In genomic region chr3:52110502-52110901, GRCh38 we compare ENCODE assay signal across 15 cellular contexts. TPM values are rescaled to one million over a fixed set of nuclear protein-coding genes. Genes with fewer than 3 reads are reported as not detected.
DNase-seq lines count a peak whose midpoint lies in the region; ATAC-seq and TF ChIP-seq lines count a peak whose summit lies in the region.
"Had no signal": no experiment of that assay in that cellular context is flagged by ENCODE, and none has a peak within 500 bp of the region (broad histone marks: within the 10 kb centered on the region; RNA-seq: fewer than 3 reads in every experiment).

No MANE protein-coding gene starts in this region.

- TF ChIP-seq RAD21 in IMR-90 (IDR thresholded peaks at IDR 0.05; ENCODE audit: low read length) = no peak

- dilution Hi-C loops in IMR-90 (cut with HindIII; ENCODE audit: low sequenced_read_pairs, unreplicated experiment) = no loop called here

- DNase-seq in IMR-90 (no peak), lower lobe of right lung (peak; percentile 15), spleen (peak; percentile 12), ascending aorta (ENCODE audit: low spot score in 2 of 2) (no peak), coronary artery (ENCODE audit: low spot score) (no peak), ACHN (no peak)
- DNase-seq: Calu3; CD8-positive, alpha-beta T cell; DMS153; NCI-H1694 treated with DMSO at 0.1 percent for 48 hours; NCI-H2081 treated with DMSO at 0.1 percent for 48 hours; NCI-H446 treated with DMSO at 0.1 percent for 48 hours; NCI-H526 treated with DMSO at 0.1 percent for 48 hours; OCI-M1 had no signal

- H2AFZ ChIP-seq in IMR-90 (replicated peaks; ENCODE audit: low read length, poor library complexity) = no peak overlapping the region

- no peak overlapping the region for H2BK20ac ChIP-seq in IMR-90 (ENCODE audit: low read depth, low read length)

- no peak overlapping the region for H2BK5ac ChIP-seq in IMR-90 (ENCODE audit: low read depth, low read length, poor library complexity, severe bottlenecking)

- no peak overlapping the region for H3K4me3 ChIP-seq in BLaER1 treated with 17β-estradiol and CSF1 and Interleukin-3, amounts not matched to agents 10 nM and 100 nM
- H3K4me3 ChIP-seq in IMR-90 (ENCODE audit: insufficient read depth, low read depth, low read length) (no peak overlapping the region), lower lobe of right lung (no peak overlapping the region), spleen (no peak overlapping the region), ascending aorta (no peak overlapping the region), coronary artery (no peak overlapping the region)

- H3K4me2 ChIP-seq in BLaER1 treated with 17β-estradiol and CSF1 and Interleukin-3, amounts not matched to agents 10 nM and 100 nM = peak overlapping the region; percentile 71 to 93 (median 88)
- H3K4me2 ChIP-seq in IMR-90 (ENCODE audit: low read depth, low read length) = no peak overlapping the region

- H3K14ac ChIP-seq in IMR-90 (replicated peaks; ENCODE audit: low read depth, low read length) = no peak overlapping the region

- no peak overlapping the region for H2AK5ac ChIP-seq in IMR-90 (ENCODE audit: low read depth, low read length)

- H4K20me1 ChIP-seq in BLaER1 treated with 17β-estradiol and CSF1 and Interleukin-3, amounts not matched to agents 10 nM and 100 nM = peaks cover 0 to 4% (median 0%) of the 10 kb centered on the region in 11 experiments; a peak in 2 of 22 replicates
- no peaks in the 10 kb centered on the region for H4K20me1 ChIP-seq in IMR-90 (ENCODE audit: insufficient read depth, low read length)

- TF ChIP-seq CTCF in IMR-90 (conservative IDR thresholded peaks at IDR 0.05; ENCODE audit: low read depth, low read length) (no peak), lower lobe of right lung (IDR thresholded peaks at IDR 0.05) (no peak), spleen (IDR thresholded peaks at IDR 0.05 in 8 of 11, conservative IDR thresholded peaks at IDR 0.05 in 3 of 11) (no peak), ascending aorta (IDR thresholded peaks at IDR 0.05) (no peak), coronary artery (IDR thresholded peaks at IDR 0.05) (no peak)

- H2BK120ac ChIP-seq in IMR-90 (ENCODE audit: low read depth, low read length) = no peak overlapping the region

- no peaks in the 10 kb centered on the region for H3K27me3 ChIP-seq in BLaER1 treated with 17β-estradiol and CSF1 and Interleukin-3, amounts not matched to agents 10 nM and 100 nM
- H3K27me3 ChIP-seq in IMR-90 (ENCODE audit: control insufficient read depth, insufficient read depth, low read length) = no peaks in the 10 kb centered on the region
- no peaks in the 10 kb centered on the region for H3K27me3 ChIP-seq in lower lobe of right lung (ENCODE audit: low read depth)
- no peaks in the 10 kb centered on the region for H3K27me3 ChIP-seq in spleen (replicated peaks in 1 of 7)
- H3K27me3 ChIP-seq in ascending aorta = no peaks in the 10 kb centered on the region

- no peak overlapping the region for H2AK9ac ChIP-seq in IMR-90 (replicated peaks; ENCODE audit: low read depth, low read length, poor library complexity)

- BruUV-seq in IMR-90 (replicated peaks; lab: Mats Ljungman, UMichigan) = no TSS peak

- H4K8ac ChIP-seq in IMR-90 (ENCODE audit: low read depth in 2 of 2, low read length in 2 of 2) = no peak overlapping the region

- H4K91ac ChIP-seq in IMR-90 (ENCODE audit: insufficient read depth, low read depth, low read length) = no peak overlapping the region

- H3K18ac ChIP-seq in IMR-90 (ENCODE audit: low read depth, low read length) = no peak overlapping the region

- intact Hi-C loops in IMR-90 (cut with micrococcal nuclease) = no loop called here
- intact Hi-C loops in lower lobe of right lung (cut with DNase I) = no loop called here
- intact Hi-C loops in spleen (cut with DNase I; ENCODE audit: low total_unique reads) = no loop called here
- intact Hi-C loops in ascending aorta (cut with DNase I) = no loop called here

- H3K79me1 ChIP-seq in IMR-90 (ENCODE audit: low read depth in 1 of 2, low read length in 2 of 2) = peaks cover 0 to 4% of the 10 kb centered on the region in 2 experiments; a peak in 3 of 4 replicates

- H3K9me3 ChIP-seq in BLaER1 treated with 17β-estradiol and CSF1 and Interleukin-3, amounts not matched to agents 10 nM and 100 nM (replicated peaks in 1 of 11) = no peaks in the 10 kb centered on the region
- H3K9me3 ChIP-seq in IMR-90 (ENCODE audit: control insufficient read depth, insufficient read depth, low read length) (no peaks in the 10 kb centered on the region), lower lobe of right lung (no peaks in the 10 kb centered on the region), spleen (no peaks in the 10 kb centered on the region), ascending aorta (no peaks in the 10 kb centered on the region)

- no peak overlapping the region for H3K4ac ChIP-seq in IMR-90 (ENCODE audit: low read depth, low read length)

- no peak for TF ChIP-seq POLR2A in IMR-90 (IDR thresholded peaks at IDR 0.05; ENCODE audit: low read depth, low read length)
- no peak for TF ChIP-seq POLR2A in spleen (IDR thresholded peaks at IDR 0.05)

- WGBS in IMR-90 (ENCODE audit: extremely low coverage in 2 of 2, insufficient read length in 1 of 2), 2 experiments = no CpG with 5 or more reads among the region's 2 CpGs
- 89 to 98% (median 94%) methylated on average over 2 of the region's 2 CpGs for WGBS in spleen, 5 donors

- H2BK15ac ChIP-seq in IMR-90 (ENCODE audit: low read depth, low read length) = no peak overlapping the region

- in situ Hi-C loops in IMR-90 (cut with MboI; ENCODE audit: low sequenced_read_pairs) (no loop called here), ACHN (cut with HindIII; ENCODE audit: low pct_ligation_motif_present, low pct_unique_long_range_greater_than_20kb, low sequenced_read_pairs) (no loop called here)

- H3K4me1 ChIP-seq in BLaER1 treated with 17β-estradiol and CSF1 and Interleukin-3, amounts not matched to agents 10 nM and 100 nM = peaks cover 49 to 90% (median 70%) of the 10 kb centered on the region in 10 experiments
- H3K4me1 ChIP-seq in IMR-90 (ENCODE audit: control insufficient read depth, insufficient read depth, low read length) = peaks cover 2% of the 10 kb centered on the region; the same call in 1 of the 2 replicates
- peaks cover 23% of the 10 kb centered on the region for H3K4me1 ChIP-seq in lower lobe of right lung
- H3K4me1 ChIP-seq in spleen = peaks cover 0 to 28% (median 18%) of the 10 kb centered on the region in 6 donors
- H3K4me1 ChIP-seq in ascending aorta = peaks cover 0 to 4% of the 10 kb centered on the region in 2 donors

- peak overlapping the region in 1 of 11 experiments; percentile 3; a peak in 1 of 22 replicates for H3K27ac ChIP-seq in BLaER1 treated with 17β-estradiol and CSF1 and Interleukin-3, amounts not matched to agents 10 nM and 100 nM
- H3K27ac ChIP-seq in IMR-90 (ENCODE audit: insufficient read depth, low read length) (no peak overlapping the region), lower lobe of right lung (no peak overlapping the region), spleen (no peak overlapping the region), ascending aorta (no peak overlapping the region), coronary artery (no peak overlapping the region)

- H3K56ac ChIP-seq in IMR-90 (ENCODE audit: extremely low read depth, insufficient read depth, low read length) = no peak overlapping the region

- ATAC-seq in IMR-90 (ENCODE audit: low read depth) (no peak), lower lobe of right lung (no peak)
- ATAC-seq: CD8-positive, alpha-beta T cell had no signal

- CTCF ChIA-PET in IMR-90 (lab: Yijun Ruan, JAX) = no interaction called here

- H3K9ac ChIP-seq in BLaER1 treated with 17β-estradiol and CSF1 and Interleukin-3, amounts not matched to agents 10 nM and 100 nM = 0 out of 22 replicates have a peak overlapping the region, but pooled peaks of 2 of the 11 experiments have one; percentile 14 to 16
- no peak overlapping the region for H3K9ac ChIP-seq in IMR-90 (ENCODE audit: low read depth, low read length)

- peak overlapping the region; percentile 27; the same call in 1 of the 2 replicates for H3K23ac ChIP-seq in IMR-90 (ENCODE audit: low read depth, low read length)

- POLR2A ChIA-PET in IMR-90 (lab: Charles Lee; ENCODE audit: unreplicated experiment) = no interaction called here

- peaks cover 0 to 69% (median 39%) of the 10 kb centered on the region in 11 experiments; a peak in 17 of 22 replicates for H3K36me3 ChIP-seq in BLaER1 treated with 17β-estradiol and CSF1 and Interleukin-3, amounts not matched to agents 10 nM and 100 nM
- H3K36me3 ChIP-seq in IMR-90 (ENCODE audit: control insufficient read depth, insufficient read depth, low read length) (no peaks in the 10 kb centered on the region; the same call in 1 of the 2 replicates), lower lobe of right lung (no peaks in the 10 kb centered on the region), spleen (peaks cover 0 to 27% (median 0%) of the 10 kb centered on the region in 6 donors), ascending aorta (no peaks in the 10 kb centered on the region)

- 0 out of 2 replicates have a peak, but pooled peaks cover 5% of the 10 kb centered on the region for H3K9me1 ChIP-seq in IMR-90 (ENCODE audit: insufficient read depth, low read length)

- no peak overlapping the region for H4K5ac ChIP-seq in IMR-90 (ENCODE audit: low read depth, low read length)

TF ChIP-seq in IMR-90, 13 proteins besides CTCF, POLR2A, EP300 and RAD21 (continues in another document):
- TF ChIP-seq BHLHE40 (IDR thresholded peaks at IDR 0.05; ENCODE audit: low read depth, low read length) (no peak), RFX5 (IDR thresholded peaks at IDR 0.05; ENCODE audit: low read depth, low read length) (no peak), MXI1 (IDR thresholded peaks at IDR 0.05; ENCODE audit: borderline replicate concordance, low read depth, low read length) (no peak)

RNA-seq across cellular contexts. Expression of gene POC1A, which starts 43.7 kb away (rescaled TPM):
- 8.3 and 10.6 TPM in 2 replicates for total RNA-seq in IMR-90 (2012; rRNA removed)
- 11.5 TPM in 2 replicates for polyA plus RNA-seq in IMR-90 (2012; rRNA removed)
- 9.0 and 9.3 TPM in 2 replicates for polyA plus RNA-seq in IMR-90 (2012; cell fraction: cytosol; rRNA removed)
- 5.2 and 10.5 TPM in 2 replicates for polyA plus RNA-seq in IMR-90 (2012; cell fraction: nucleus; rRNA removed; ENCODE audit: low replicate concordance)
- 2.7 TPM for total RNA-seq in lower lobe of right lung
- 1 to 10 TPM; 1.6 to 4.4 (median 2.5) TPM for total RNA-seq in spleen
- 1 to 10 TPM; 2.4 to 3.2 (median 3.2) TPM for polyA plus RNA-seq in spleen
- not detected for total RNA-seq in ascending aorta

RNA-seq across cellular contexts. Expression of gene DUSP7, which starts 54.1 kb away (rescaled TPM):
- total RNA-seq in IMR-90 (2012; rRNA removed) (9.3 and 9.7 TPM in 2 replicates), lower lobe of right lung (28.8 TPM), spleen (10 to 100 TPM; 31.5 to 68.6 (median 42.6) TPM), ascending aorta (76.5 TPM)
- polyA plus RNA-seq in IMR-90 (2012; rRNA removed) (24.0 and 27.8 TPM in 2 replicates), spleen (10 to 100 TPM in 1 of 3 donors, 1 to 10 TPM in 2; 5.4 to 20.1 (median 6.9) TPM)
- polyA plus RNA-seq in IMR-90 (2012; cell fraction: cytosol; rRNA removed) = 10.9 and 26.7 TPM in 2 replicates
- 8.9 and 16.8 TPM in 2 replicates for polyA plus RNA-seq in IMR-90 (2012; cell fraction: nucleus; rRNA removed; ENCODE audit: low replicate concordance)

Comparison
In these comparisons a context has a peak if more than half of its experiments do, and no peak if none do; other contexts are left out.
1. DNase-seq: peak in lower lobe of right lung (single experiment) and spleen (single experiment); none in IMR-90 (single experiment), ascending aorta (0 of 2), coronary artery (single experiment) and ACHN (single experiment).